34 cellular contexts compared by ENCODE assay signal in the genomic region with DNA sequence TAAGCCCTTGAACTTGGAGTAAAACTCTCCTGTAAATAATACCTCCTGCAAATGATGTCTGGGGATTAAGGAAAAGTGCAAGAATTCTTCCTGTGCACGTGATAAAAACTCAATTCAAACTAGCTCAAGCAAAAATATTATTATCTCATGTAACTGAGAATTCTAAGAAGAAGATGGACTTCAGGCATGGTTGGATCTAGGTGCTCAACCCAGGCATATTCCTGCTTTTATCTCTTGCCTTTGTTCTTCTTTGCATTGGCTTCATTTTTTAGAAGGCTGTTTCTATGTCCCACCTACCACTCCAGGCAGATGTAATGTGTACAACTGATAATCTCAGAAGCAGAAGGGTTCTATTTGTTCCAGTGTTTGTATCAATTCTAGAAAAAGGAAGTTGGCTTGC.
"Had no signal": no experiment of that assay in that cellular context is flagged by ENCODE, and none has a peak within 500 bp of the region (broad histone marks: within the 10 kb centered on the region; RNA-seq: fewer than 3 reads in every experiment).

No MANE protein-coding gene starts in this region.

- H3K4me1 ChIP-seq: adrenal gland, body of pancreas had no signal

- H3K4me3 ChIP-seq: adrenal gland, ascending aorta, body of pancreas, breast epithelium, cardiac muscle cell had no signal

- H3K27ac ChIP-seq: adrenal gland, ascending aorta, body of pancreas, brain microvascular endothelial cell, breast epithelium, cardiac muscle cell had no signal

- DNase-seq: activated effector memory CD4-positive, alpha-beta T cell treated with anti-CD3 and anti-CD28 coated beads, Interleukin-2, amount 50 U/mL, for 16 hours; activated effector memory CD4-positive, alpha-beta T cell treated with Interleukin-2 at 50 U/mL for 16 hours; activated gamma-delta T cell; activated gamma-delta T cell treated with Interleukin-2 at 50 U/mL for 16 hours; activated naive CD4-positive, alpha-beta T cell; activated naive CD4-positive, alpha-beta T cell treated with anti-CD3 and anti-CD28 coated beads for 36 hours; activated naive CD4-positive, alpha-beta T cell treated with anti-CD3 and anti-CD28 coated beads, Interleukin-2, amount 10 ng/mL, durations not matched to agents 7 days and 5 days; activated naive CD4-positive, alpha-beta T cell treated with anti-CD3 and anti-CD28 coated beads, Interleukin-2, amount 50 U/mL, for 16 hours; activated naive CD4-positive, alpha-beta T cell treated with Interleukin-2 at 50 U/mL for 16 hours; activated naive CD8-positive, alpha-beta T cell treated with anti-CD3 and anti-CD28 coated beads for 36 hours; activated naive CD8-positive, alpha-beta T cell treated with anti-CD3 and anti-CD28 coated beads, Interleukin-2, amount 10 ng/mL, durations not matched to agents 7 days and 5 days; activated naive CD8-positive, alpha-beta T cell treated with anti-CD3 and anti-CD28 coated beads, Interleukin-2, amount 50 U/mL, for 24 hours; activated T-cell treated with anti-CD3 and anti-CD28 coated beads, Interleukin-2, amount 50 U/mL, for 1 hour; activated T-cell treated with anti-CD3 and anti-CD28 coated beads, Interleukin-2, amount 50 U/mL, for 24 hours; activated T-cell treated with anti-CD3 and anti-CD28 coated beads, Interleukin-2, amount 50 U/mL, for 4 hours; activated T-cell treated with anti-CD3 and anti-CD28 coated beads, Interleukin-2, amount 50 U/mL, for 48 hours; activated T-cell treated with anti-CD3 and anti-CD28 coated beads, Interleukin-2, amount 50 U/mL, for 72 hours; adrenal gland; amniotic stem cell; amygdala; anterior cingulate cortex; aorta; body of pancreas; brain microvascular endothelial cell; caudate nucleus; central memory CD4-positive, alpha-beta T cell; cerebellar nuclear complex had no signal

- H3K27me3 ChIP-seq: adrenal gland, ascending aorta, body of pancreas, brain microvascular endothelial cell, cardiac muscle cell had no signal

- H3K36me3 ChIP-seq: adrenal gland, ascending aorta, brain microvascular endothelial cell, breast epithelium, cardiac muscle cell had no signal

- H3K9me3 ChIP-seq: adrenal gland, ascending aorta, body of pancreas, breast epithelium had no signal

- FAIRE-seq: astrocyte, bronchial epithelial cell had no signal

- ATAC-seq: activated naive CD4-positive, alpha-beta T cell treated with anti-CD3 and anti-CD28 coated beads, Interleukin-2, amount 50 U/mL, for 72 hours; activated naive CD8-positive, alpha-beta T cell treated with anti-CD3 and anti-CD28 coated beads, Interleukin-2, amount 50 U/mL, for 24 hours; activated T-cell treated with anti-CD3 and anti-CD28 coated beads, Interleukin-2, amount 50 U/mL, for 4 hours; activated T-cell treated with anti-CD3 and anti-CD28 coated beads, Interleukin-2, amount 50 U/mL, for 72 hours; activated T-helper 17 cell treated with anti-CD3 and anti-CD28 coated beads, Interleukin-2, amount 50 U/mL, for 72 hours; body of pancreas had no signal
